ENCODE assay signal across 33 cellular contexts in genomic region chr7:30929686-30930085, GRCh38. TPM values are rescaled to one million over a fixed set of nuclear protein-coding genes. Genes with fewer than 3 reads are reported as not detected.
A peak's percentile ranks its signal among the peaks of the same experiment; 100 is the strongest.
DNase-seq lines count a peak whose midpoint lies in the region; ATAC-seq, FAIRE-seq and TF ChIP-seq lines count a peak whose summit lies in the region.
"Had no signal": no experiment of that assay in that cellular context is flagged by ENCODE, and none has a peak within 500 bp of the region (broad histone marks: within the 10 kb centered on the region; RNA-seq: fewer than 3 reads in every experiment).

No MANE protein-coding gene starts in this region.

- H3K36me3 ChIP-seq in right lobe of liver (no peaks in the 10 kb centered on the region), HepG2 (replicated peaks in 1 of 2; ENCODE audit: control insufficient read depth in 1 of 2, insufficient read depth in 2 of 2, low read length in 2 of 2) (no peaks in the 10 kb centered on the region), colonic mucosa (no peaks in the 10 kb centered on the region), upper lobe of right lung (peaks cover 15% of the 10 kb centered on the region), transverse colon (no peaks in the 10 kb centered on the region)
- H3K36me3 ChIP-seq: brain microvascular endothelial cell, uterus had no signal

- POLR2A ChIA-PET in HepG2 (lab: Yijun Ruan, JAX) = no interaction called here

- ATAC-seq in right lobe of liver (no peak), HepG2 (no peak), upper lobe of right lung (no peak)
- ATAC-seq: heart right ventricle; naive thymus-derived CD4-positive, alpha-beta T cell; right cardiac atrium had no signal

- intact Hi-C loops in right lobe of liver (cut with DNase I) = no loop called here
- intact Hi-C loops in HepG2 (cut with micrococcal nuclease; ENCODE audit: unreplicated experiment) = no loop called here
- intact Hi-C loops in colonic mucosa (cut with DNase I) = no loop called here
- intact Hi-C loops in upper lobe of right lung (cut with DNase I) = no loop called here
- intact Hi-C loops in transverse colon (cut with DNase I; ENCODE audit: low total_unique reads) = no loop called here

- 80% methylated on average over 1 of the region's 4 CpGs for WGBS in right lobe of liver (ENCODE audit: insufficient coverage, low coverage, low lambda C conversion rate, missing lambda C conversion rate)
- 14% methylated on average over 4 of the region's 4 CpGs for WGBS in HepG2 (ENCODE audit: low lambda C conversion rate)
- 85 to 100% methylated on average over 1 to 4 of the region's 4 CpGs for WGBS in transverse colon (ENCODE audit: low coverage in 1 of 2), 2 donors

- H3K4me2 ChIP-seq in HepG2 (ENCODE audit: low read depth, low read length) = no peak overlapping the region

- TF ChIP-seq POLR2A in right lobe of liver (IDR thresholded peaks at IDR 0.05) (no peak), HepG2 (IDR thresholded peaks at IDR 0.05; ENCODE audit: insufficient read depth in 1 of 2, low read depth in 2 of 2, low read length in 2 of 2) (no peak), transverse colon (IDR thresholded peaks at IDR 0.05) (no peak)

- DNase-seq in right lobe of liver (peak in 2 of 3 donors; percentile 19 to 20), HepG2 (ENCODE audit: low spot score) (no peak), colonic mucosa (peak; percentile 13), mucosa of gallbladder (ENCODE audit: low spot score) (peak; percentile 10), upper lobe of right lung (peak; percentile 27), ureter (ENCODE audit: low spot score) (no peak), transverse colon (no peak), GM19238 (ENCODE audit: insufficient read length, low spot score) (no peak)
- DNase-seq: activated CD4-positive, alpha-beta memory T cell treated with anti-CD3 and anti-CD28 coated beads for 36 hours; activated CD4-positive, CD25-positive, alpha-beta regulatory T cell treated with anti-CD3 and anti-CD28 coated beads, Interleukin-2, amount 50 U/mL, for 72 hours; activated naive CD4-positive, alpha-beta T cell treated with anti-CD3 and anti-CD28 coated beads for 36 hours; brain microvascular endothelial cell; C1 segment of cervical spinal cord; Caco-2; DMS79 treated with DMSO at 0.1 percent for 48 hours; effector CD8-positive, alpha-beta T cell; GF-D8; heart right ventricle; Kasumi-1; naive thymus-derived CD4-positive, alpha-beta T cell; NCI-H1436 treated with DMSO at 0.1 percent for 48 hours; NCI-H2107; NCI-H446 treated with DMSO at 0.1 percent for 48 hours; stimulated activated CD4-positive, alpha-beta T cell treated with anti-CD3 and anti-CD28 coated beads, Interleukin-12 subunit alpha, Interleukin-12 subunit beta, amount 100 ng/mL, for 4 hours; stimulated activated CD4-positive, alpha-beta T cell treated with anti-CD3 and anti-CD28 coated beads, Interleukin-4, amount 100 ng/mL, for 1 hour; T-helper 2 cell; uterus had no signal

- H3K4me3 ChIP-seq in right lobe of liver (no peak overlapping the region), HepG2 (replicated peaks in 1 of 3; ENCODE audit: insufficient read depth in 1 of 3, low read depth in 2 of 3, low read length in 3 of 3) (no peak overlapping the region), colonic mucosa (no peak overlapping the region), upper lobe of right lung (no peak overlapping the region), transverse colon (no peak overlapping the region)
- H3K4me3 ChIP-seq: heart right ventricle, uterus had no signal

- no peak overlapping the region for H2AFZ ChIP-seq in HepG2 (ENCODE audit: low read length)
- H2AFZ ChIP-seq: parathyroid adenoma had no signal

- no peak for TF ChIP-seq RAD21 in HepG2 (CRISPR knock-in tag; IDR thresholded peaks at IDR 0.05)

- H3K9ac ChIP-seq in HepG2 (ENCODE audit: insufficient read depth, low read depth, low read length) (no peak overlapping the region), colonic mucosa (ENCODE audit: low read depth in 2 of 2, low read length in 2 of 2) (no peak overlapping the region)
- H3K9ac ChIP-seq: parathyroid adenoma had no signal

- no peaks in the 10 kb centered on the region for H3K4me1 ChIP-seq in right lobe of liver
- H3K4me1 ChIP-seq in HepG2 (ENCODE audit: insufficient read depth, low read length) = no peaks in the 10 kb centered on the region
- no peaks in the 10 kb centered on the region for H3K4me1 ChIP-seq in colonic mucosa
- peaks cover 3% of the 10 kb centered on the region for H3K4me1 ChIP-seq in upper lobe of right lung
- peaks cover 0 to 1% (median 0%) of the 10 kb centered on the region in 4 donors for H3K4me1 ChIP-seq in transverse colon
- H3K4me1 ChIP-seq: Caco-2, parathyroid adenoma, uterus had no signal

- CTCF ChIA-PET in HepG2 (lab: Yijun Ruan, JAX; ENCODE audit: low intra/inter-chr PET ratio, low total read pairs) = no interaction called here

- no TSS peak for BruUV-seq in HepG2 (replicated peaks; lab: Mats Ljungman, UMichigan)

- TF ChIP-seq CTCF in right lobe of liver (IDR thresholded peaks at IDR 0.05) (no peak), HepG2 (CRISPR knock-in tag; IDR thresholded peaks at IDR 0.05) (no peak), colonic mucosa (IDR thresholded peaks at IDR 0.05) (no peak), upper lobe of right lung (IDR thresholded peaks at IDR 0.05) (no peak), transverse colon (IDR thresholded peaks at IDR 0.05) (no peak)

- in situ Hi-C loops in HepG2 (cut with HindIII; ENCODE audit: extremely low pct_ligation_motif_present, low pct_unique_long_range_greater_than_20kb) (no loop called here), transverse colon (cut with MboI; ENCODE audit: low pct_ligation_motif_present in 1 of 4, low pct_unique_long_range_greater_than_20kb in 1 of 4, low sequenced_read_pairs in 3 of 4) (no loop called here)

- H3K9me3 ChIP-seq in right lobe of liver (no peaks in the 10 kb centered on the region), HepG2 (ENCODE audit: low read length) (no peaks in the 10 kb centered on the region), colonic mucosa (no peaks in the 10 kb centered on the region), upper lobe of right lung (no peaks in the 10 kb centered on the region), transverse colon (peaks cover 0 to 3% of the 10 kb centered on the region in 2 donors)
- H3K9me3 ChIP-seq: uterus had no signal

- no peaks in the 10 kb centered on the region for H3K79me2 ChIP-seq in HepG2 (ENCODE audit: insufficient read depth, low read length)
- H3K79me2 ChIP-seq: parathyroid adenoma had no signal

- FAIRE-seq in HepG2 (lab: Jason Lieb, UNC) = no peak

- TF ChIP-seq EP300 in HepG2 (IDR thresholded peaks at IDR 0.05; ENCODE audit: low read depth in 2 of 2, low read length in 2 of 2) (no peak), HepG2 (CRISPR knock-in tag; IDR thresholded peaks at IDR 0.05; ENCODE audit: borderline replicate concordance) (no peak), transverse colon (IDR thresholded peaks at IDR 0.05; ENCODE audit: low read depth) (no peak)

- no peaks in the 10 kb centered on the region for H3K27me3 ChIP-seq in right lobe of liver
- H3K27me3 ChIP-seq in HepG2 (ENCODE audit: control insufficient read depth in 1 of 2, insufficient read depth in 2 of 2, low read length in 2 of 2) = peaks cover 4 to 12% of the 10 kb centered on the region in 2 experiments; a peak in 4 of 5 replicates
- H3K27me3 ChIP-seq in colonic mucosa = no peaks in the 10 kb centered on the region
- H3K27me3 ChIP-seq in upper lobe of right lung = no peaks in the 10 kb centered on the region
- no peaks in the 10 kb centered on the region for H3K27me3 ChIP-seq in transverse colon
- H3K27me3 ChIP-seq: brain microvascular endothelial cell, heart right ventricle, uterus had no signal

- no peaks in the 10 kb centered on the region for H4K20me1 ChIP-seq in HepG2 (ENCODE audit: insufficient read depth, low read length)

- H3K27ac ChIP-seq in right lobe of liver (no peak overlapping the region), HepG2 (ENCODE audit: extremely low read length, insufficient read depth, low read length) (no peak overlapping the region), colonic mucosa (no peak overlapping the region), upper lobe of right lung (no peak overlapping the region), transverse colon (no peak overlapping the region)
- H3K27ac ChIP-seq: brain microvascular endothelial cell, parathyroid adenoma, RWPE1, uterus had no signal

RNA-seq across cellular contexts. Expression of gene AQP1, which starts 18.0 kb away (rescaled TPM):
- total RNA-seq in right lobe of liver = 10 to 100 TPM; 11.3 to 20.8 (median 14.8) TPM
- not detected in 2 replicates for total RNA-seq in HepG2 (2016; rRNA removed; fragmentation: Illumina TruSeq; extraction: Trizol)
- total RNA-seq in HepG2 (2016; cell fraction: cytosol; rRNA removed; fragmentation: Illumina TruSeq; extraction: Trizol; ENCODE audit: low read depth) = not detected in 2 replicates
- total RNA-seq in HepG2 (2016; cell fraction: insoluble cytoplasmic fraction; rRNA removed; fragmentation: Illumina TruSeq; extraction: Trizol) = not detected in 2 replicates
- total RNA-seq in HepG2 (2016; cell fraction: membrane; rRNA removed; fragmentation: Illumina TruSeq; extraction: Trizol) = not detected in 2 replicates
- total RNA-seq in HepG2 (2016; cell fraction: nucleus; rRNA removed; fragmentation: Illumina TruSeq; extraction: Trizol) = not detected in 2 replicates
- polyA plus RNA-seq in HepG2 (2011; rRNA removed) = not detected in 2 replicates
- not detected in 2 replicates for polyA plus RNA-seq in HepG2 (2011; cell fraction: cytosol; rRNA removed)
- not detected in 2 replicates for polyA plus RNA-seq in HepG2 (2011; cell fraction: nucleus; rRNA removed)
- polyA plus RNA-seq in HepG2 (2012) = not detected in 2 replicates
- polyA plus RNA-seq in HepG2 (2016; cell fraction: cytosol; fragmentation: Illumina TruSeq; extraction: Trizol; ENCODE audit: low read depth) = not detected in 2 replicates
- polyA plus RNA-seq in HepG2 (2016; cell fraction: insoluble cytoplasmic fraction; fragmentation: Illumina TruSeq; extraction: Trizol; ENCODE audit: low read depth) = not detected in 2 replicates
- not detected in 2 replicates for polyA plus RNA-seq in HepG2 (2016; cell fraction: membrane; fragmentation: Illumina TruSeq; extraction: Trizol; ENCODE audit: low read depth)
- polyA plus RNA-seq in HepG2 (2016; cell fraction: nucleus; fragmentation: Illumina TruSeq; extraction: Trizol; ENCODE audit: insufficient read depth, low read depth) = not detected in 2 replicates
- polyA minus RNA-seq in HepG2 (2011; rRNA and poly(A)+ RNA removed; ENCODE audit: low replicate concordance) = 0.08 and 1.7 TPM in 2 replicates
- not detected in 2 replicates for polyA minus RNA-seq in HepG2 (2011; cell fraction: cytosol; rRNA and poly(A)+ RNA removed)
- polyA minus RNA-seq in HepG2 (2011; cell fraction: nucleus; rRNA and poly(A)+ RNA removed) = not detected in 2 replicates
- total RNA-seq in colonic mucosa = 10 to 100 TPM; 33.9 to 47.4 TPM
- 995 TPM for total RNA-seq in mucosa of gallbladder
- total RNA-seq in upper lobe of right lung = 1,132 TPM
- 373 TPM for total RNA-seq in ureter
- 10 to 100 TPM; 21.3 to 98.3 (median 28.4) TPM for total RNA-seq in transverse colon

RNA-seq across cellular contexts. Expression of gene GHRHR, which starts 34.1 kb away (rescaled TPM):
- total RNA-seq in right lobe of liver (under 1 TPM in 3 of 6 experiments, not detected in 3; 0.37 to 0.60 (median 0.59) TPM), HepG2 (2016; rRNA removed; fragmentation: Illumina TruSeq; extraction: Trizol) (not detected in 2 replicates), colonic mucosa (not detected), mucosa of gallbladder (12.3 TPM), upper lobe of right lung (not detected), ureter (not detected), transverse colon (not detected)
- not detected in 2 replicates for total RNA-seq in HepG2 (2016; cell fraction: cytosol; rRNA removed; fragmentation: Illumina TruSeq; extraction: Trizol; ENCODE audit: low read depth)
- total RNA-seq in HepG2 (2016; cell fraction: insoluble cytoplasmic fraction; rRNA removed; fragmentation: Illumina TruSeq; extraction: Trizol) = not detected in 2 replicates
- not detected in 2 replicates for total RNA-seq in HepG2 (2016; cell fraction: membrane; rRNA removed; fragmentation: Illumina TruSeq; extraction: Trizol)
- not detected in 2 replicates for total RNA-seq in HepG2 (2016; cell fraction: nucleus; rRNA removed; fragmentation: Illumina TruSeq; extraction: Trizol)
- not detected in 2 replicates for polyA plus RNA-seq in HepG2 (2011; rRNA removed)
- polyA plus RNA-seq in HepG2 (2011; cell fraction: cytosol; rRNA removed) = not detected in 2 replicates
- polyA plus RNA-seq in HepG2 (2011; cell fraction: nucleus; rRNA removed) = not detected in 2 replicates
- polyA plus RNA-seq in HepG2 (2012) = not detected in 2 replicates
- polyA plus RNA-seq in HepG2 (2016; cell fraction: cytosol; fragmentation: Illumina TruSeq; extraction: Trizol; ENCODE audit: low read depth) = not detected in 2 replicates
- polyA plus RNA-seq in HepG2 (2016; cell fraction: insoluble cytoplasmic fraction; fragmentation: Illumina TruSeq; extraction: Trizol; ENCODE audit: low read depth) = not detected in 2 replicates
- not detected in 2 replicates for polyA plus RNA-seq in HepG2 (2016; cell fraction: membrane; fragmentation: Illumina TruSeq; extraction: Trizol; ENCODE audit: low read depth)
- not detected in 2 replicates for polyA plus RNA-seq in HepG2 (2016; cell fraction: nucleus; fragmentation: Illumina TruSeq; extraction: Trizol; ENCODE audit: insufficient read depth, low read depth)
- not detected in 2 replicates for polyA minus RNA-seq in HepG2 (2011; rRNA and poly(A)+ RNA removed; ENCODE audit: low replicate concordance)
- not detected in 2 replicates for polyA minus RNA-seq in HepG2 (2011; cell fraction: cytosol; rRNA and poly(A)+ RNA removed)
- polyA minus RNA-seq in HepG2 (2011; cell fraction: nucleus; rRNA and poly(A)+ RNA removed) = not detected in 2 replicates
- total RNA-seq: activated CD4-positive, alpha-beta memory T cell treated with anti-CD3 and anti-CD28 coated beads for 36 hours; activated naive CD4-positive, alpha-beta T cell treated with anti-CD3 and anti-CD28 coated beads for 36 hours; Caco-2; epithelial cell of proximal tubule; fibroblast of villous mesenchyme; heart right ventricle; naive thymus-derived CD4-positive, alpha-beta T cell; right cardiac atrium; subcutaneous adipose tissue; uterus had no signal
- polyA plus RNA-seq: heart right ventricle; naive thymus-derived CD4-positive, alpha-beta T cell; right cardiac atrium had no signal

Comparison
In these comparisons a context has a peak if more than half of its experiments do, and no peak if none do; other contexts are left out.
1. DNase-seq: peak in right lobe of liver (2 of 3), colonic mucosa (single experiment), mucosa of gallbladder (single experiment) and upper lobe of right lung (single experiment); none in HepG2 (single experiment), ureter (single experiment), transverse colon (single experiment) and GM19238 (single experiment).
2. RNA of gene AQP1, which starts 18.0 kb away (total RNA-seq): 1,132 TPM in upper lobe of right lung (single experiment), 995 TPM in mucosa of gallbladder (single experiment), 373 TPM in ureter (single experiment), 33.9 to 47.4 TPM in colonic mucosa, 21.3 to 98.3 TPM in transverse colon and 11.3 to 20.8 TPM in right lobe of liver; not detected in HepG2; every median in the first group is over 10 times any median in the second.